Comparison of ENCODE assay signal across 8 cellular contexts in the genomic region with DNA sequence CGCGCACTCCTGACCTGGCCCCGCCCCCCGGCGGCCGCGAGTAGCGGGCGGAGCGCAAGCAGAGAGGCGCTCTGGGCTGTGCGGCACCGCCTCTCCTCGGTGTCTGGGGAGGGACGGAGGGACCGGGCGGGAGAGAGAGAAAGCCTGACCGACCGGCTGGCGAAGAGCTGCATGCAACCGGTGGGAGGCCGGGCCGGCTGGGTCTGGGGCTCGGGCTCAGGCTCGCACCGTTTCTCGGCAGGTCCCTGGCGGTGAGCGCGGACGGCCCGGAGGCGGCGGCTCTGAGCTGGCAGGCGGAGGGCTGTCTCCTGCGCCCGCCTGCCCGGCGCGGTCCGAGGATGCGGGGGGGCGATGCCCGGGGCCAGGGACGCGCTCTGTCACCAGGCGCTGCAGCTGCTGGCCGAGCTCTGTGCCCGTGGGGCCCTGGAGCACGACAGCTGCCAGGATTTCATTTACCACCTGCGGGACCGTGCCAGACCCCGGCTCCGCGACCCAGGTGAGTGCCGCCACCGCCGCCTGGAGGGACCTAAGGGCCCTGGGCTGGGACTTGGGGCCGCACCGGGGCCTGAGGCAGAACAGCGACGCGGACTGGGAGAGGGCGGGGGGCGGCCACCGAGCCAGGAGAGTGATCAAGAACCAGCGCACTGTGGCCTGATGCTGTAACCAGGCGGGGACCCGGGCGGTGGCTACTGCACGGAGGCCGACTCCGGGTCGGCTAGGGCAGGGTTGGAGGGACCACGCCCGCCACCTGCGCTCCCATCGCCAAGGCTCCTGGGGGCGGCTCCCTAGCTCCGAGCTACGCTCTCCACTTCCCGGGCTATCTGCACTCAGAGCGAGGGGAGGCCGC. TPM values are rescaled to one million over a fixed set of nuclear protein-coding genes. Genes with fewer than 3 reads are reported as not detected.
DNase-seq lines count a peak whose midpoint lies in the region; ATAC-seq, FAIRE-seq and TF ChIP-seq lines count a peak whose summit lies in the region.

A gene with protein sequence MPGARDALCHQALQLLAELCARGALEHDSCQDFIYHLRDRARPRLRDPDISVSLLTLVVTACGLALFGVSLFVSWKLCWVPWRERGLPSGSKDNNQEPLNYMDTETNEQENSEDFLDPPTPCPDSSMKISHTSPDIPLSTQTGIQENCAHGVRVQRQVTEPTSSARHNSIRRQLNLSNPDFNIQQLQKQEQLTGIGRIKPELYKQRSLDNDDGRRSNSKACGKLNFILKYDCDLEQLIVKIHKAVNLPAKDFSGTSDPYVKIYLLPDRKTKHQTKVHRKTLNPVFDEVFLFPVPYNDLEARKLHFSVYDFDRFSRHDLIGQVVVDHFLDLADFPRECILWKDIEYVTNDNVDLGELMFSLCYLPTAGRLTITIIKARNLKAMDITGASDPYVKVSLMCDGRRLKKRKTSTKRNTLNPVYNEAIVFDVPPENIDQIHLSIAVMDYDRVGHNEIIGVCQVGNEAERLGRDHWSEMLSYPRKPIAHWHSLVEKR (plus strand): TSS at position 69 of the 847 bp plus-strand sequence. CDS start 283 bp downstream, at position 352.

- no peak for FAIRE-seq in GM12892 (lab: Jason Lieb, UNC)

- H3K4me3 ChIP-seq in esophagus (ENCODE audit: low read depth in 1 of 2, low read length in 2 of 2): peak within 1 kb of the TSS; percentile 28 to 47
- peak within 1 kb of the TSS; percentile 20 to 54 (median 32) for H3K4me3 ChIP-seq in tibial nerve

- no peak within 1 kb of the TSS for H3K27ac ChIP-seq in esophagus (ENCODE audit: low read depth in 2 of 2, low read length in 1 of 2)
- H3K27ac ChIP-seq in tibial nerve: no peak within 1 kb of the TSS

- peaks cover 7% of the 10 kb centered on the region in 2 donors for H3K4me1 ChIP-seq in esophagus (ENCODE audit: control insufficient read depth in 2 of 2, insufficient read depth in 2 of 2, low read length in 1 of 2)
- H3K4me1 ChIP-seq in tibial nerve: peaks cover 0 to 17% (median 6%) of the 10 kb centered on the region in 4 donors

- no peaks in the 10 kb centered on the region for H3K4me1 Mint-ChIP-seq in T-helper 2 cell treated with Interferon-gamma antibody and Interleukin-4, amounts not matched to agents 5 μg/mL and 100 μg/mL, for 36 hours (ENCODE audit: low read depth)

- H3K4me3 Mint-ChIP-seq in T-helper 2 cell treated with Interferon-gamma antibody and Interleukin-4, amounts not matched to agents 5 μg/mL and 100 μg/mL, for 36 hours: peak within 1 kb of the TSS; percentile 38

- H3K27me3 Mint-ChIP-seq in T-helper 2 cell treated with Interferon-gamma antibody and Interleukin-4, amounts not matched to agents 5 μg/mL and 100 μg/mL, for 36 hours (ENCODE audit: low read depth): peaks cover 45% of the 10 kb centered on the region

- H3K36me3 ChIP-seq in esophagus (ENCODE audit: control insufficient read depth in 2 of 2, insufficient read depth in 2 of 2, low read length in 1 of 2) (no peaks in the 10 kb centered on the region), tibial nerve (no peaks in the 10 kb centered on the region)

- H3K27me3 ChIP-seq in esophagus (ENCODE audit: control insufficient read depth in 1 of 2, insufficient read depth in 2 of 2, low read length in 2 of 2): peaks cover 3 to 10% of the 10 kb centered on the region in 2 donors
- peaks cover 0 to 36% of the 10 kb centered on the region in 2 donors for H3K27me3 ChIP-seq in tibial nerve

- 2% methylated on average over 61 to 84 of the region's 84 CpGs for WGBS in esophagus, 2 donors
- 0% methylated on average over 1 to 25 of the region's 84 CpGs for WGBS in tibial nerve, 2 donors

- H3K36me3 Mint-ChIP-seq in T-helper 2 cell treated with Interferon-gamma antibody and Interleukin-4, amounts not matched to agents 5 μg/mL and 100 μg/mL, for 36 hours (ENCODE audit: low read depth): no peaks in the 10 kb centered on the region

- H3K9me3 Mint-ChIP-seq in T-helper 2 cell treated with Interferon-gamma antibody and Interleukin-4, amounts not matched to agents 5 μg/mL and 100 μg/mL, for 36 hours: no peaks in the 10 kb centered on the region

- peak; percentile 81 for ATAC-seq in HG02870 (IDR thresholded peaks at IDR 0.05; ENCODE audit: unreplicated experiment)

- DNase-seq in GM12892 (ENCODE audit: insufficient read length): peak; percentile 25
- DNase-seq in T-helper 2 cell treated with Interferon-gamma antibody and Interleukin-4, amounts not matched to agents 5 μg/mL and 100 μg/mL, for 36 hours (ENCODE audit: low spot score): peak; percentile 33
- peak; percentile 89 for DNase-seq in midbrain (lab: John Stamatoyannopoulos, UW)
- no peak for DNase-seq in tibial nerve (ENCODE audit: low spot score in 2 of 2)
- no peak for DNase-seq in COR-L47 (lab: John Stamatoyannopoulos, UW)
- DNase-seq in central memory CD4-positive, alpha-beta T cell: no peak

- H3K27ac Mint-ChIP-seq in T-helper 2 cell treated with Interferon-gamma antibody and Interleukin-4, amounts not matched to agents 5 μg/mL and 100 μg/mL, for 36 hours: no peak within 1 kb of the TSS

- TF ChIP-seq POLR2A in GM12892 (IDR thresholded peaks at IDR 0.05; ENCODE audit: low read depth, low read length) (no peak), tibial nerve (IDR thresholded peaks at IDR 0.05) (no peak)

- TF ChIP-seq CTCF in tibial nerve (IDR thresholded peaks at IDR 0.05): no peak

- H3K9me3 ChIP-seq in esophagus (ENCODE audit: control insufficient read depth in 2 of 2, insufficient read depth in 1 of 2, low read depth in 1 of 2, low read length in 1 of 2): peaks cover 0 to 2% of the 10 kb centered on the region in 2 donors
- H3K9me3 ChIP-seq in tibial nerve: peaks cover 0 to 7% (median 0%) of the 10 kb centered on the region in 4 donors

- no peak for TF ChIP-seq EP300 in tibial nerve (IDR thresholded peaks at IDR 0.05)

RNA-seq across cellular contexts. Expression of the gene that starts here (rescaled TPM):
- polyA plus RNA-seq in GM12892 (2012; ENCODE audit: missing spikeins): not detected
- under 1 TPM; 0.01 to 0.02 TPM for polyA plus RNA-seq in esophagus
- total RNA-seq in tibial nerve: under 1 TPM in 2 of 4 donors, not detected in 2; 0.21 to 0.30 TPM

Comparison
In these comparisons a context has a peak if more than half of its experiments do, and no peak if none do; other contexts are left out.
1. DNase-seq: peak in GM12892 (single experiment), T-helper 2 cell treated with Interferon-gamma antibody and Interleukin-4, amounts not matched to agents 5 μg/mL and 100 μg/mL, for 36 hours (single experiment) and midbrain (single experiment); none in tibial nerve (0 of 2), COR-L47 (single experiment) and central memory CD4-positive, alpha-beta T cell (single experiment).